ENCODE assay signal across 8 cellular contexts in the genomic region with DNA sequence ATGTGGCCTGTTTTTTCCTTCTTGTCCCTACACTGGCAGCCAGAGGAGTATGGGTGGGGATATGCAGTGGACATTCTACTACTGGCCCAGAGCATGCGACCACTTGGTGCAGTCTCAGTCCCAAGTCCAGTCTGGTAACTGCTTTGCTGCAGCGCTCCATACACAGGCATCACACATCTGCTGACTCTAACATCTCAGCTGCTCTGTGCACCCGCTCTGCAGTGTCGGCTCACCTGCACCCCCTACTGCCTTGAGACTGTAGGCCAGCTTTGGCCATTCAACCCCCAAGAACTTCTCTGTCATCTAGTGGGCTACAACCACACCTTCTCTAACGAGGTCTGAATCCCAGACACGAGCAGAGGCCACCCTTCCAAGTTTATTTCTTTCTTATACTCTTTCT. TPM values are rescaled to one million over a fixed set of nuclear protein-coding genes. Genes with fewer than 3 reads are reported as not detected.
DNase-seq lines count a peak whose midpoint lies in the region; ATAC-seq and TF ChIP-seq lines count a peak whose summit lies in the region.

No MANE protein-coding gene starts in this region.

- DNase-seq in RPMI7951 (ENCODE audit: low read depth) (peak; percentile 30), lung microvascular endothelial cell (ENCODE audit: low read depth in 2 of 2) (peak; percentile 4 to 12), omental fat pad (ENCODE audit: low spot score) (no peak), NCI-H2171 (lab: John Stamatoyannopoulos, UW) (no peak), AG08395 (ENCODE audit: low spot score) (no peak)

- no peak for TF ChIP-seq CTCF in omental fat pad (IDR thresholded peaks at IDR 0.05)

- ATAC-seq in GM18873 (IDR thresholded peaks at IDR 0.05; ENCODE audit: low FRiP score, unreplicated experiment) = peak; percentile 50
- ATAC-seq in HG02885 (IDR thresholded peaks at IDR 0.05; ENCODE audit: poor library complexity, unreplicated experiment) = peak; percentile 83
- ATAC-seq in omental fat pad (ENCODE audit: low FRiP score) = no peak
- no peak for ATAC-seq in HG03108 (IDR thresholded peaks at IDR 0.05; ENCODE audit: unreplicated experiment)

RNA-seq across cellular contexts. Expression of gene SLCO6A1, which starts 46.4 kb away (rescaled TPM):
- 0.29 and 0.60 TPM in 2 replicates for total RNA-seq in RPMI7951 (2014; rRNA removed; shearing (Covaris generic))
- total RNA-seq in lung microvascular endothelial cell = not detected in 2 replicates
- not detected for total RNA-seq in omental fat pad

Comparison
In these comparisons a context has a peak if more than half of its experiments do, and no peak if none do; other contexts are left out.
1. ATAC-seq: peak in GM18873 (single experiment) and HG02885 (single experiment); none in omental fat pad (single experiment) and HG03108 (single experiment).
2. DNase-seq: peak in RPMI7951 (single experiment) and lung microvascular endothelial cell (2 of 2); none in omental fat pad (single experiment), NCI-H2171 (single experiment) and AG08395 (single experiment).